1 cellular context compared by ENCODE assay signal in genomic region chr7:93203496-93203895, GRCh38.
TF ChIP-seq lines count a peak whose summit lies in the region.

No MANE protein-coding gene starts in this region.

TF ChIP-seq in HepG2, 621 proteins besides CTCF, POLR2A, EP300 and RAD21:
- TF ChIP-seq ZNF768 (CRISPR knock-in tag; IDR thresholded peaks at IDR 0.05) (no peak), REL (CRISPR knock-in tag; conservative IDR thresholded peaks at IDR 0.05) (no peak), ZIK1 (CRISPR knock-in tag; IDR thresholded peaks at IDR 0.05; ENCODE audit: borderline replicate concordance, low read depth) (no peak), RNF2 (conservative IDR thresholded peaks at IDR 0.05; ENCODE audit: low read depth) (no peak), SOX5 (CRISPR knock-in tag; IDR thresholded peaks at IDR 0.05; ENCODE audit: borderline replicate concordance) (no peak), ZBTB4 (CRISPR knock-in tag; IDR thresholded peaks at IDR 0.05; ENCODE audit: borderline replicate concordance) (no peak), SNAI1 (CRISPR knock-in tag; IDR thresholded peaks at IDR 0.05; ENCODE audit: borderline replicate concordance) (no peak)
